ENCODE assay signal across 8 cellular contexts in the genomic region with DNA sequence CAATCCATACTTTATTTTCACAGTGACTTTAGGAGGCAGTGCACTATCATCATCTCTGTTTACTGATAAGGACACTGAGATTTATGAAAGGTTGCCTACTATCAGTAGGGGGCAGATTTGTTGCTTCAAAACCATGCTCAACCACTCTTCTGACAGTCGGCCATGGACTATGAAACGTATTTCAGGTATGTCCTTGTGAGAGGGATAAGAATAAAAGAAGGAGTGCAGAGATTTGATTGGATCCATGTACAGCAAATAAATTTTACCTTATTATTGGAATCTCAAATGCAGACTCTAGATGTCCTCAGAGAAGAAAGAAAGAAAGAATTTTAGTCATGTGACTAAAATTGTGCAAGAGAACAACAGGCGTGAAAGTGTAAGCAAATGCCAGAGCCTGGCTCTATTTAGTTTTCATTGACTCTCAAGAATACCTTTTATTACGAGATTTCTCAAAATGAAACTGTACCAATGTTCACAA.
DNase-seq lines count a peak whose midpoint lies in the region; ATAC-seq and TF ChIP-seq lines count a peak whose summit lies in the region.

No MANE protein-coding gene starts in this region.

- no peak overlapping the region for H3K9ac ChIP-seq in smooth muscle cell (ENCODE audit: low read depth)

- H3K27ac ChIP-seq in right atrium auricular region (no peak overlapping the region), smooth muscle cell (ENCODE audit: low read depth) (no peak overlapping the region)

- H3K4me2 ChIP-seq in smooth muscle cell, result no peak overlapping the region

- no peak for DNase-seq in Right ventricle myocardium superior
- DNase-seq in right atrium auricular region (ENCODE audit: low spot score), result no peak
- DNase-seq in HT1080 (ENCODE audit: low read depth), result peak; percentile 44
- DNase-seq in choroid plexus epithelial cell (ENCODE audit: low read depth), result peak; percentile 53
- no peak for DNase-seq in smooth muscle cell (lab: John Stamatoyannopoulos, UW; ENCODE audit: unreplicated experiment)
- DNase-seq in HPDE6-E6E7 (ENCODE audit: extremely low spot score), result no peak
- no peak for DNase-seq in SHP77 (lab: John Stamatoyannopoulos, UW)
- DNase-seq in nephron progenitor cell, result no peak

- no peak overlapping the region for H3K4me3 ChIP-seq in right atrium auricular region
- H3K4me3 ChIP-seq in choroid plexus epithelial cell (ENCODE audit: low read depth, low read length), result no peak overlapping the region
- H3K4me3 ChIP-seq in smooth muscle cell, result no peak overlapping the region

- TF ChIP-seq CTCF in right atrium auricular region (IDR thresholded peaks at IDR 0.05) (peak in 1 of 2 donors; percentile 33), choroid plexus epithelial cell (conservative IDR thresholded peaks at IDR 0.05; ENCODE audit: low read depth, low read length) (peak; percentile 47), smooth muscle cell (IDR thresholded peaks at IDR 0.05; ENCODE audit: borderline replicate concordance, insufficient read depth, poor library complexity, severe bottlenecking) (peak; percentile 9), nephron progenitor cell (IDR thresholded peaks at IDR 0.05) (no peak)

- H3K27me3 Mint-ChIP-seq in nephron progenitor cell (ENCODE audit: low read depth, poor library complexity), result no peaks in the 10 kb centered on the region

- H3K9me3 Mint-ChIP-seq in nephron progenitor cell, result no peaks in the 10 kb centered on the region

- H4K20me1 ChIP-seq in smooth muscle cell (ENCODE audit: low read depth), result no peaks in the 10 kb centered on the region

- H2AFZ ChIP-seq in smooth muscle cell (ENCODE audit: low read depth), result no peak overlapping the region

- no peaks in the 10 kb centered on the region for H3K4me1 ChIP-seq in right atrium auricular region
- H3K4me1 ChIP-seq in smooth muscle cell (ENCODE audit: low read depth), result peaks cover 4% of the 10 kb centered on the region

- no peaks in the 10 kb centered on the region for H3K9me3 ChIP-seq in right atrium auricular region
- H3K9me3 ChIP-seq in smooth muscle cell (replicated peaks; ENCODE audit: low read depth), result no peaks in the 10 kb centered on the region

- no peaks in the 10 kb centered on the region for H3K36me3 Mint-ChIP-seq in nephron progenitor cell (ENCODE audit: low read depth)

- H3K79me2 ChIP-seq in smooth muscle cell (ENCODE audit: low read depth), result no peaks in the 10 kb centered on the region

- WGBS in smooth muscle cell (ENCODE audit: low lambda C conversion rate), result 76% methylated on average over 4 of the region's 4 CpGs

- no peaks in the 10 kb centered on the region for H3K4me1 Mint-ChIP-seq in nephron progenitor cell

- H3K27me3 ChIP-seq in right atrium auricular region, result no peaks in the 10 kb centered on the region
- no peaks in the 10 kb centered on the region for H3K27me3 ChIP-seq in smooth muscle cell (ENCODE audit: low read depth)

- no peak overlapping the region for H3K4me3 Mint-ChIP-seq in nephron progenitor cell

- ATAC-seq in Right ventricle myocardium superior (ENCODE audit: poor library complexity), result peak; percentile 75

- no peaks in the 10 kb centered on the region for H3K36me3 ChIP-seq in right atrium auricular region
- H3K36me3 ChIP-seq in smooth muscle cell (ENCODE audit: low read depth), result no peaks in the 10 kb centered on the region

- intact Hi-C loops in Right ventricle myocardium superior (cut with DNase I), result no loop called here

- no peak overlapping the region for H3K27ac Mint-ChIP-seq in nephron progenitor cell

- H3F3A ChIP-seq in smooth muscle cell (ENCODE audit: low read depth), result no peaks in the 10 kb centered on the region

Comparison
In these comparisons a context has a peak if more than half of its experiments do, and no peak if none do; other contexts are left out.
1. DNase-seq: peak in HT1080 (single experiment) and choroid plexus epithelial cell (single experiment); none in Right ventricle myocardium superior (single experiment), right atrium auricular region (single experiment), smooth muscle cell (single experiment), HPDE6-E6E7 (single experiment), SHP77 (0 of 2) and nephron progenitor cell (single experiment).